Comparison of ENCODE assay signal across 1 cellular context in genomic region chr10:118809372-118809695, GRCh38.
TF ChIP-seq lines count a peak whose summit lies in the region.

No MANE protein-coding gene starts in this region.

TF ChIP-seq in K562, 482 proteins besides CTCF, POLR2A, EP300 and RAD21 (continued from another document):
- no peak for TF ChIP-seq RERE (CRISPR knock-in tag; IDR thresholded peaks at IDR 0.05; ENCODE audit: borderline replicate concordance)
- no peak for TF ChIP-seq BCL6 (CRISPR knock-in tag; IDR thresholded peaks at IDR 0.05)
TF ChIP-seq in K562: peak in this region for 0.
